ENCODE assay signal across 30 cellular contexts in the genomic region with DNA sequence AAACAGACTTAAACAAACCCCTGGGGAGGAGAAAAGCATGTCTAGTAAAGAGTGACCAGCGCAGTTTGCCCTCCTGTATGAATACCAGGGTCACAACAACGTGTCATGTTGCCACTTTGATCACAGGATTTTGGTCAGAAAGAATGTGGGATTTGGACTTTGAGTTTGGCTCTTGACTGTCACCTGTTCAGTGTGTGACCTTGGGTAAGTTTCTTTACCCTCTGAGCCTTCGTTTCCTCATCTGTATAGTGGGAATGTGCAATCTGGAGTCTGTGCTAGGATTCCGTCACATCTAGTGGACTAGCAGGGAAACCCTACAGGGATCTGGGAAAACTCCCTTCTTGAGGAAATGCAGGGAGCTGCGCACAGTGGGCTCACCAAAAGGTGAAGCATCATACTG.
"Had no signal": no experiment of that assay in that cellular context is flagged by ENCODE, and none has a peak within 500 bp of the region (broad histone marks: within the 10 kb centered on the region; RNA-seq: fewer than 3 reads in every experiment).

No MANE protein-coding gene starts in this region.

- H3K36me3 Mint-ChIP-seq: activated CD4-positive, alpha-beta memory T cell treated with anti-CD3 and anti-CD28 coated beads for 36 hours; activated CD8-positive, alpha-beta memory T cell treated with anti-CD3 and anti-CD28 coated beads, Interleukin-2, amount 10 ng/mL, durations not matched to agents 7 days and 5 days; activated naive CD4-positive, alpha-beta T cell treated with anti-CD3 and anti-CD28 coated beads, Interleukin-2, amount 50 U/mL, for 24 hours; activated naive CD8-positive, alpha-beta T cell treated with anti-CD3 and anti-CD28 coated beads, Interleukin-2, amount 10 ng/mL, durations not matched to agents 7 days and 5 days had no signal

- H3K9me3 Mint-ChIP-seq: activated B cell treated with CpG ODN at 0.5 μM for 24 hours; activated CD4-positive, alpha-beta memory T cell treated with anti-CD3 and anti-CD28 coated beads for 36 hours; activated naive CD4-positive, alpha-beta T cell treated with anti-CD3 and anti-CD28 coated beads, Interleukin-2, amount 50 U/mL, for 24 hours; activated naive CD8-positive, alpha-beta T cell treated with anti-CD3 and anti-CD28 coated beads, Interleukin-2, amount 10 ng/mL, durations not matched to agents 7 days and 5 days had no signal

- H3K4me1 Mint-ChIP-seq: activated B cell treated with CpG ODN at 0.5 μM for 24 hours; activated naive CD4-positive, alpha-beta T cell treated with anti-CD3 and anti-CD28 coated beads, Interleukin-2, amount 50 U/mL, for 24 hours had no signal

- H3K27ac ChIP-seq: ascending aorta, cardiac muscle cell, VCaP had no signal

- H3K27ac Mint-ChIP-seq: activated B cell treated with CpG ODN at 0.5 μM for 24 hours; activated CD4-positive, alpha-beta memory T cell treated with anti-CD3 and anti-CD28 coated beads for 36 hours; activated CD8-positive, alpha-beta memory T cell treated with anti-CD3 and anti-CD28 coated beads, Interleukin-2, amount 10 ng/mL, durations not matched to agents 7 days and 5 days; activated naive CD4-positive, alpha-beta T cell treated with anti-CD3 and anti-CD28 coated beads, Interleukin-2, amount 50 U/mL, for 24 hours; activated naive CD8-positive, alpha-beta T cell treated with anti-CD3 and anti-CD28 coated beads, Interleukin-2, amount 10 ng/mL, durations not matched to agents 7 days and 5 days had no signal

- H3K36me3 ChIP-seq: ascending aorta, cardiac muscle cell had no signal

- H3K4me3 ChIP-seq: ascending aorta, cardiac muscle cell had no signal

- DNase-seq: activated B cell treated with CpG ODN at 0.5 μM for 24 hours; activated CD4-positive, alpha-beta memory T cell treated with anti-CD3 and anti-CD28 coated beads for 36 hours; activated CD4-positive, alpha-beta T cell treated with anti-CD3 and anti-CD28 coated beads for 4 hours; activated CD4-positive, alpha-beta T cell treated with anti-CD3 and anti-CD28 coated beads, Interleukin-2, amount 50 U/mL, for 1 hour; activated CD4-positive, CD25-positive, alpha-beta regulatory T cell treated with anti-CD3 and anti-CD28 coated beads, Interleukin-2, amount 50 U/mL, for 72 hours; activated CD8-positive, alpha-beta memory T cell treated with anti-CD3 and anti-CD28 coated beads for 24 hours; activated CD8-positive, alpha-beta memory T cell treated with anti-CD3 and anti-CD28 coated beads, Interleukin-2, amount 10 ng/mL, durations not matched to agents 7 days and 5 days; activated CD8-positive, alpha-beta memory T cell treated with anti-CD3 and anti-CD28 coated beads, Interleukin-2, amount 50 U/mL, for 48 hours; activated effector memory CD4-positive, alpha-beta T cell treated with anti-CD3 and anti-CD28 coated beads, Interleukin-2, amount 50 U/mL, for 16 hours; activated naive CD4-positive, alpha-beta T cell; activated naive CD8-positive, alpha-beta T cell treated with anti-CD3 and anti-CD28 coated beads, Interleukin-2, amount 10 ng/mL, durations not matched to agents 7 days and 5 days; activated T-cell treated with anti-CD3 and anti-CD28 coated beads, Interleukin-2, amount 50 U/mL, for 48 hours; amygdala; Karpas-422; NCI-H1105; NCI-H1417 treated with DMSO at 0.1 percent for 48 hours; NCI-H1694; NCI-H2029; NCI-H345; NCI-H524 treated with DMSO at 0.1 percent for 48 hours; RPMI8226; SW 1271; T-helper 1 cell; T-helper 2 cell; T-helper 9 cell had no signal

- H3K4me3 Mint-ChIP-seq: activated B cell treated with CpG ODN at 0.5 μM for 24 hours; activated CD4-positive, alpha-beta memory T cell treated with anti-CD3 and anti-CD28 coated beads for 36 hours; activated CD8-positive, alpha-beta memory T cell treated with anti-CD3 and anti-CD28 coated beads, Interleukin-2, amount 10 ng/mL, durations not matched to agents 7 days and 5 days; activated naive CD4-positive, alpha-beta T cell treated with anti-CD3 and anti-CD28 coated beads, Interleukin-2, amount 50 U/mL, for 24 hours; activated naive CD8-positive, alpha-beta T cell treated with anti-CD3 and anti-CD28 coated beads, Interleukin-2, amount 10 ng/mL, durations not matched to agents 7 days and 5 days had no signal

- ATAC-seq: activated CD8-positive, alpha-beta memory T cell treated with anti-CD3 and anti-CD28 coated beads, Interleukin-2, amount 10 ng/mL, durations not matched to agents 7 days and 5 days; Panc1 had no signal

- H3K27me3 Mint-ChIP-seq: activated CD4-positive, alpha-beta memory T cell treated with anti-CD3 and anti-CD28 coated beads for 36 hours; activated CD8-positive, alpha-beta memory T cell treated with anti-CD3 and anti-CD28 coated beads, Interleukin-2, amount 10 ng/mL, durations not matched to agents 7 days and 5 days; activated naive CD4-positive, alpha-beta T cell treated with anti-CD3 and anti-CD28 coated beads, Interleukin-2, amount 50 U/mL, for 24 hours; activated naive CD8-positive, alpha-beta T cell treated with anti-CD3 and anti-CD28 coated beads, Interleukin-2, amount 10 ng/mL, durations not matched to agents 7 days and 5 days had no signal

- H3K9me3 ChIP-seq: ascending aorta had no signal

- H3K27me3 ChIP-seq: ascending aorta, cardiac muscle cell had no signal
